ENCODE assay signal across 21 cellular contexts in the genomic region with DNA sequence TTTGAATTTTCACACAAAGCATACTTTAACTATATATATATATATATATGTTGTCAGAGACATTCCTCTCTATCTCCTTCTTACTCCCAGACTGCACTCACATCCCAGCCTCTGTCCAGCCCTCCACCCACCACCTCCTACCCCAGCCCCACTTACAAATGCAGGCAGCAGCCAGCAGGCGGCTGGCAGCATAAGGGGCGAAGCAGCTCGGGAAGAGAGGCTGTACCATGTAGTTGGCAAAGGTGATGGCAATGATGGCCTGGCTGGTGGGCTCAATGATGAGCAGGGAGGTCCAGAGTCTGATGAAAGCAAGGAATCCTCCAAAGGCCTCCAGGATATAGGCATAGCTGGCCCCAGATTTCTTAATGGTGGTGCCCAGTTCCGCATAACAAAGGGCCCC. TPM values are rescaled to one million over a fixed set of nuclear protein-coding genes. Genes with fewer than 3 reads are reported as not detected.
DNase-seq lines count a peak whose midpoint lies in the region; ATAC-seq and TF ChIP-seq lines count a peak whose summit lies in the region.
"Had no signal": no experiment of that assay in that cellular context is flagged by ENCODE, and none has a peak within 500 bp of the region (broad histone marks: within the 10 kb centered on the region; RNA-seq: fewer than 3 reads in every experiment).

No MANE protein-coding gene starts in this region.

- H2AK5ac ChIP-seq in mesendoderm (ENCODE audit: low read length), result no peak overlapping the region

- no peak overlapping the region for H3K18ac ChIP-seq in mesendoderm (ENCODE audit: low read length)

- no peaks in the 10 kb centered on the region for H4K20me1 ChIP-seq in DND-41 (ENCODE audit: insufficient read depth, low read length)

- no peaks in the 10 kb centered on the region for H3K79me2 ChIP-seq in DND-41 (ENCODE audit: insufficient read depth, low read length)
- H3K79me2 ChIP-seq in mesendoderm (ENCODE audit: control insufficient read depth, insufficient read depth, low read length), result no peaks in the 10 kb centered on the region

- no peaks in the 10 kb centered on the region for H3K79me1 ChIP-seq in mesendoderm (ENCODE audit: low read length)

- H3K4ac ChIP-seq in mesendoderm (ENCODE audit: low read depth, low read length), result no peak overlapping the region

- H2BK120ac ChIP-seq in mesendoderm (ENCODE audit: low read depth, low read length), result no peak overlapping the region

- H3K36me3 ChIP-seq in DND-41 (ENCODE audit: insufficient read depth, low read length) (no peaks in the 10 kb centered on the region), H7 (replicated peaks; ENCODE audit: control insufficient read depth, insufficient read depth, low read length) (no peaks in the 10 kb centered on the region), colonic mucosa (no peaks in the 10 kb centered on the region), mesendoderm (ENCODE audit: control insufficient read depth, insufficient read depth, low read length) (no peaks in the 10 kb centered on the region), WERI-Rb-1 (no peaks in the 10 kb centered on the region)
- H3K36me3 ChIP-seq: cardiac muscle cell, gastrocnemius medialis, left lung, tibial artery had no signal

- TF ChIP-seq CTCF in DND-41 (IDR thresholded peaks at IDR 0.05; ENCODE audit: borderline replicate concordance, extremely low read depth, low read length, poor library complexity, severe bottlenecking), result no peak
- no peak for TF ChIP-seq CTCF in colonic mucosa (IDR thresholded peaks at IDR 0.05)
- TF ChIP-seq CTCF in WERI-Rb-1 (IDR thresholded peaks at IDR 0.05; ENCODE audit: low read depth, low read length), result no peak
- no peak for TF ChIP-seq CTCF in omental fat pad (IDR thresholded peaks at IDR 0.05)

- H3K27ac ChIP-seq in DND-41 (ENCODE audit: low read length) (no peak overlapping the region), colonic mucosa (peak overlapping the region; percentile 7), mesendoderm (ENCODE audit: low read depth, low read length) (no peak overlapping the region), WERI-Rb-1 (no peak overlapping the region)
- H3K27ac ChIP-seq: cardiac muscle cell, dorsolateral prefrontal cortex, gastrocnemius medialis, tibial artery had no signal

- H3K4me1 ChIP-seq in DND-41 (ENCODE audit: insufficient read depth, low read length), result peaks cover 5% of the 10 kb centered on the region; the same call in 1 of the 2 replicates
- peaks cover 6% of the 10 kb centered on the region for H3K4me1 ChIP-seq in colonic mucosa
- peaks cover 10% of the 10 kb centered on the region for H3K4me1 ChIP-seq in mesendoderm (ENCODE audit: control insufficient read depth, low read depth, low read length)
- H3K4me1 ChIP-seq: gastrocnemius medialis had no signal

- H4K5ac ChIP-seq in mesendoderm (ENCODE audit: low read length), result no peak overlapping the region

- H2BK15ac ChIP-seq in mesendoderm (replicated peaks; ENCODE audit: low read depth), result no peak overlapping the region

- no peak overlapping the region for H2AFZ ChIP-seq in DND-41 (ENCODE audit: low read depth, low read length)

- H3K9me3 ChIP-seq in DND-41 (ENCODE audit: insufficient read depth, low read length, severe bottlenecking) (no peaks in the 10 kb centered on the region), colonic mucosa (no peaks in the 10 kb centered on the region), WERI-Rb-1 (ENCODE audit: severe bottlenecking) (no peaks in the 10 kb centered on the region)
- H3K9me3 ChIP-seq: gastrocnemius medialis, left lung, tibial artery had no signal

- H3K27me3 ChIP-seq in DND-41 (ENCODE audit: insufficient read depth, low read length, poor library complexity), result peaks cover 3% of the 10 kb centered on the region
- H3K27me3 ChIP-seq in H7 (ENCODE audit: control insufficient read depth, insufficient read depth, low read length), result no peaks in the 10 kb centered on the region
- H3K27me3 ChIP-seq in colonic mucosa, result no peaks in the 10 kb centered on the region
- H3K27me3 ChIP-seq in mesendoderm (ENCODE audit: insufficient read depth, low read length, poor library complexity), result no peaks in the 10 kb centered on the region
- H3K27me3 ChIP-seq in WERI-Rb-1 (ENCODE audit: insufficient read depth, low read depth, severe bottlenecking), result peaks cover 6% of the 10 kb centered on the region
- H3K27me3 ChIP-seq: cardiac muscle cell, gastrocnemius medialis, left lung, tibial artery had no signal

- DNase-seq in DND-41 (no peak), H7 (peak; percentile 70), colonic mucosa (no peak), mesendoderm (peak; percentile 45), NCI-H774 (lab: John Stamatoyannopoulos, UW) (no peak), WERI-Rb-1 (no peak), omental fat pad (ENCODE audit: low spot score) (no peak), SHP77 treated with DMSO at 0.1 percent for 48 hours (lab: John Stamatoyannopoulos, UW) (no peak)
- DNase-seq: activated CD4-positive, alpha-beta T cell treated with anti-CD3 and anti-CD28 coated beads, Interleukin-2, amount 50 U/mL, for 1 hour; activated CD8-positive, alpha-beta memory T cell treated with anti-CD3 and anti-CD28 coated beads, Interleukin-2, amount 50 U/mL, for 48 hours; amniotic stem cell; DMS79 treated with DMSO at 0.1 percent for 48 hours; dorsolateral prefrontal cortex; gastrocnemius medialis; KG1; left lung; NCI-H187 treated with DMSO at 0.1 percent for 48 hours; NCI-H446 treated with DMSO at 0.1 percent for 48 hours; T-cell; tibial artery had no signal

- no peak overlapping the region for H3K23ac ChIP-seq in mesendoderm (ENCODE audit: low read length)

- H3K4me2 ChIP-seq in DND-41 (ENCODE audit: insufficient read depth, low read length), result no peak overlapping the region
- H3K4me2 ChIP-seq in mesendoderm (ENCODE audit: low read length), result no peak overlapping the region

- H2BK5ac ChIP-seq in mesendoderm (ENCODE audit: low read length), result no peak overlapping the region

- ATAC-seq in DND-41 (ENCODE audit: insufficient read depth, low read depth), result 0 out of 3 replicates have a peak, but pooled peaks have one; percentile 33
- ATAC-seq in omental fat pad (ENCODE audit: low FRiP score), result no peak
- ATAC-seq: gastrocnemius medialis, left lung, T-cell had no signal

- WGBS in mesendoderm (ENCODE audit: extremely low coverage, insufficient coverage, low lambda C conversion rate), result no CpG with 5 or more reads among the region's 4 CpGs

- no peak overlapping the region for H3K4me3 ChIP-seq in DND-41 (ENCODE audit: low read depth in 1 of 2, low read length in 2 of 2)
- no peak overlapping the region for H3K4me3 ChIP-seq in H7 (ENCODE audit: insufficient read depth, low read depth, low read length)
- no peak overlapping the region for H3K4me3 ChIP-seq in colonic mucosa
- no peak overlapping the region for H3K4me3 ChIP-seq in mesendoderm (ENCODE audit: low read length)
- no peak overlapping the region for H3K4me3 ChIP-seq in WERI-Rb-1 (ENCODE audit: low read depth, low read length)
- H3K4me3 ChIP-seq: cardiac muscle cell, gastrocnemius medialis, tibial artery had no signal

- H4K8ac ChIP-seq in mesendoderm (ENCODE audit: low read depth, low read length), result no peak overlapping the region

- intact Hi-C loops in colonic mucosa (cut with DNase I), result loop anchor here (10.0 kb wide), 1 partner anchor 158 kb away; no protein-coding TSS in a partner anchor

- no peak overlapping the region for H3K9ac ChIP-seq in DND-41 (ENCODE audit: low read depth, low read length)
- H3K9ac ChIP-seq in colonic mucosa (ENCODE audit: low read depth in 2 of 2, low read length in 2 of 2), result no peak overlapping the region
- no peak overlapping the region for H3K9ac ChIP-seq in mesendoderm (ENCODE audit: low read length)

- H3K56ac ChIP-seq in mesendoderm (ENCODE audit: low read length), result no peak overlapping the region

RNA-seq across cellular contexts. Expression of gene SLC7A7, which starts 2.5 kb away (rescaled TPM):
- 5.7 and 8.3 TPM in 2 replicates for total RNA-seq in H7 (2014; rRNA removed; shearing (Covaris generic))
- 1 to 10 TPM; 2.7 to 7.0 TPM for total RNA-seq in colonic mucosa
- polyA plus RNA-seq in mesendoderm (2013, experiment 1 of 2), result 8.9 TPM
- polyA plus RNA-seq in mesendoderm (2013, experiment 2 of 2), result 8.0 TPM
- total RNA-seq in omental fat pad, result 10 to 100 TPM; 52.0 to 72.3 (median 64.0) TPM

RNA-seq across cellular contexts. Expression of gene MRPL52, which starts 16.9 kb away (rescaled TPM):
- total RNA-seq in H7 (2014; rRNA removed; shearing (Covaris generic)), result 80.8 and 86.6 TPM in 2 replicates
- total RNA-seq in colonic mucosa (100 to 1,000 TPM in 1 of 2 donors, 10 to 100 TPM in 1; 79.1 to 156 TPM), omental fat pad (10 to 100 TPM; 15.9 to 55.1 (median 37.7) TPM)
- 355 TPM for polyA plus RNA-seq in mesendoderm (2013, experiment 1 of 2)
- 362 TPM for polyA plus RNA-seq in mesendoderm (2013, experiment 2 of 2)

RNA-seq across cellular contexts. Expression of gene MMP14, which starts 23.6 kb away (rescaled TPM):
- total RNA-seq in H7 (2014; rRNA removed; shearing (Covaris generic)), result 54.6 and 79.8 TPM in 2 replicates
- total RNA-seq in colonic mucosa, result 10 to 100 TPM; 59.1 to 82.8 TPM
- polyA plus RNA-seq in mesendoderm (2013, experiment 1 of 2), result 188 TPM
- 174 TPM for polyA plus RNA-seq in mesendoderm (2013, experiment 2 of 2)
- 100 to 1,000 TPM; 108 to 208 (median 166) TPM for total RNA-seq in omental fat pad

RNA-seq across cellular contexts. Expression of gene OXA1L, which starts 46.3 kb away (rescaled TPM):
- 192 and 227 TPM in 2 replicates for total RNA-seq in H7 (2014; rRNA removed; shearing (Covaris generic))
- total RNA-seq in colonic mucosa (100 to 1,000 TPM; 110 to 115 TPM), omental fat pad (100 to 1,000 TPM in 1 of 4 donors, 10 to 100 TPM in 3; 73.3 to 100 (median 98.6) TPM)
- 117 TPM for polyA plus RNA-seq in mesendoderm (2013, experiment 1 of 2)
- 118 TPM for polyA plus RNA-seq in mesendoderm (2013, experiment 2 of 2)

RNA-seq across cellular contexts. Expression of gene LRP10, which starts 58.8 kb away (rescaled TPM):
- total RNA-seq in H7 (2014; rRNA removed; shearing (Covaris generic)), result 9.5 and 19.3 TPM in 2 replicates
- 100 to 1,000 TPM; 204 to 222 TPM for total RNA-seq in colonic mucosa
- 11.7 TPM for polyA plus RNA-seq in mesendoderm (2013, experiment 1 of 2)
- polyA plus RNA-seq in mesendoderm (2013, experiment 2 of 2), result 11.5 TPM
- 100 to 1,000 TPM in 2 of 4 donors, 10 to 100 TPM in 2; 73.5 to 125 (median 96.6) TPM for total RNA-seq in omental fat pad

Comparison
In these comparisons a context has a peak if more than half of its experiments do, and no peak if none do; other contexts are left out.
1. DNase-seq: peak in H7 (single experiment) and mesendoderm (single experiment); none in DND-41 (single experiment), colonic mucosa (single experiment), NCI-H774 (single experiment), WERI-Rb-1 (single experiment), omental fat pad (single experiment) and SHP77 treated with DMSO at 0.1 percent for 48 hours (single experiment).